ENCODE assay signal across 28 cellular contexts in the genomic region with DNA sequence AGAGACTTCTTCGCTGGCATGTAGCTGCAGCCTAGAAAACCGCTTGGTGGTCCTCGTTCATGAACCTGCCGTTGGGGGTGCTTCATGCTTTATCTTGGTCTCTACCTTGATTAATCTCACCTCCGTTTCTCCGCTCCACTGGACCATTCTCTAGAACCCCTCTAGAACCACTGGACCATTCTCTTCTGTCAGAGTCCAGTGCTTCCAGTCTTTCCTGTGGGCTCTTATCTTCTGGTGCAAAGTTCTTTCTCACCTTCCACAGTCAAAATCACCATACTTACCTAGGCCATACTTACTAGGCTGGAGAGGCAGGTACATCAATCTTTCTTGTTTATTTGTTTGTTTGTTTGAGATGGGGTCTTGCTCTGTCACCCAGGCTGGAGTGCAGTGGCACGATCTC.
DNase-seq lines count a peak whose midpoint lies in the region; ATAC-seq lines count a peak whose summit lies in the region.
"Had no signal": no experiment of that assay in that cellular context is flagged by ENCODE, and none has a peak within 500 bp of the region (broad histone marks: within the 10 kb centered on the region; RNA-seq: fewer than 3 reads in every experiment).

No MANE protein-coding gene starts in this region.

- H3K36me3 Mint-ChIP-seq in activated CD4-positive, alpha-beta memory T cell treated with anti-CD3 and anti-CD28 coated beads for 36 hours: peaks cover 2% of the 10 kb centered on the region
- H3K36me3 Mint-ChIP-seq in activated CD4-positive, alpha-beta memory T cell treated with anti-CD3 and anti-CD28 coated beads, Interleukin-2, amount 10 ng/mL, durations not matched to agents 7 days and 5 days (ENCODE audit: low read depth): peaks cover 20% of the 10 kb centered on the region
- H3K36me3 Mint-ChIP-seq in immature natural killer cell: peaks cover 4 to 12% (median 12%) of the 10 kb centered on the region in 3 donors

- H3K9me3 Mint-ChIP-seq in activated CD4-positive, alpha-beta memory T cell treated with anti-CD3 and anti-CD28 coated beads for 36 hours: peaks cover 2% of the 10 kb centered on the region
- no peaks in the 10 kb centered on the region for H3K9me3 Mint-ChIP-seq in activated CD4-positive, alpha-beta memory T cell treated with anti-CD3 and anti-CD28 coated beads, Interleukin-2, amount 10 ng/mL, durations not matched to agents 7 days and 5 days
- peaks cover 0 to 1% (median 0%) of the 10 kb centered on the region in 6 donors for H3K9me3 Mint-ChIP-seq in immature natural killer cell
- H3K9me3 Mint-ChIP-seq: stimulated activated memory B cell treated with anti-CD40 and anti-IgM and Interleukin-4, amounts not matched to agents 10 μg/mL and 1 μg/mL and 100 μg/mL, for 72 hours had no signal

- H3K27ac Mint-ChIP-seq in activated CD4-positive, alpha-beta memory T cell treated with anti-CD3 and anti-CD28 coated beads for 36 hours: peak overlapping the region; percentile 16
- H3K27ac Mint-ChIP-seq in activated CD4-positive, alpha-beta memory T cell treated with anti-CD3 and anti-CD28 coated beads, Interleukin-2, amount 10 ng/mL, durations not matched to agents 7 days and 5 days: no peak overlapping the region
- peak overlapping the region; percentile 98 to 100 (median 99) for H3K27ac Mint-ChIP-seq in immature natural killer cell
- H3K27ac Mint-ChIP-seq: B cell; stimulated activated memory B cell treated with anti-CD40 and anti-IgM and Interleukin-4, amounts not matched to agents 10 μg/mL and 1 μg/mL and 100 μg/mL, for 72 hours had no signal

- no peak for ATAC-seq in HG02588 (IDR thresholded peaks at IDR 0.05; ENCODE audit: unreplicated experiment)
- ATAC-seq: left lung; sciatic nerve; stimulated activated memory B cell treated with anti-CD40 and anti-IgM and Interleukin-4, amounts not matched to agents 10 μg/mL and 1 μg/mL and 100 μg/mL, for 72 hours had no signal

- H3K27me3 Mint-ChIP-seq in activated CD4-positive, alpha-beta memory T cell treated with anti-CD3 and anti-CD28 coated beads for 36 hours: no peaks in the 10 kb centered on the region
- peaks cover 2% of the 10 kb centered on the region for H3K27me3 Mint-ChIP-seq in activated CD4-positive, alpha-beta memory T cell treated with anti-CD3 and anti-CD28 coated beads, Interleukin-2, amount 10 ng/mL, durations not matched to agents 7 days and 5 days
- peaks cover 0 to 18% (median 17%) of the 10 kb centered on the region in 3 donors for H3K27me3 Mint-ChIP-seq in immature natural killer cell (ENCODE audit: low read depth in 3 of 3)
- H3K27me3 Mint-ChIP-seq: B cell; stimulated activated memory B cell treated with anti-CD40 and anti-IgM and Interleukin-4, amounts not matched to agents 10 μg/mL and 1 μg/mL and 100 μg/mL, for 72 hours had no signal

- peaks cover 74% of the 10 kb centered on the region for H3K4me1 ChIP-seq in BLaER1
- H3K4me1 ChIP-seq: uterus had no signal

- H3K4me3 ChIP-seq in BLaER1: no peak overlapping the region
- H3K4me3 ChIP-seq: left lung, uterus had no signal

- no peak overlapping the region; the same call in 1 of the 2 replicates for H3K27ac ChIP-seq in BLaER1
- peak overlapping the region; percentile 92 for H3K27ac ChIP-seq in KOPT-K1 (ENCODE audit: low read depth, low read length, poor library complexity, severe bottlenecking)
- H3K27ac ChIP-seq: left lung, neutrophil, uterus, WERI-Rb-1 had no signal

- H3K9ac ChIP-seq in BLaER1: no peak overlapping the region

- no peaks in the 10 kb centered on the region for H3K27me3 ChIP-seq in BLaER1
- H3K27me3 ChIP-seq: left lung, neutrophil, uterus had no signal

- H4K20me1 ChIP-seq in BLaER1: no peaks in the 10 kb centered on the region

- peak overlapping the region; percentile 68 for H3K4me2 ChIP-seq in BLaER1

- intact Hi-C loops in activated CD4-positive, alpha-beta memory T cell treated with anti-CD3 and anti-CD28 coated beads for 36 hours (cut with micrococcal nuclease): no loop called here

- no peaks in the 10 kb centered on the region for H3K36me3 ChIP-seq in BLaER1
- no peaks in the 10 kb centered on the region for H3K36me3 ChIP-seq in KOPT-K1 (ENCODE audit: insufficient read depth, low read length)
- H3K36me3 ChIP-seq: left lung, neutrophil, uterus, WERI-Rb-1 had no signal

- POLR2A ChIA-PET in activated CD4-positive, alpha-beta memory T cell treated with anti-CD3 and anti-CD28 coated beads for 36 hours (lab: Charles Lee): no interaction called here
- POLR2A ChIA-PET in activated CD4-positive, alpha-beta memory T cell treated with anti-CD3 and anti-CD28 coated beads, Interleukin-2, amount 10 ng/mL, durations not matched to agents 7 days and 5 days (lab: Charles Lee): no interaction called here

- CTCF ChIA-PET in activated CD4-positive, alpha-beta memory T cell treated with anti-CD3 and anti-CD28 coated beads for 36 hours (lab: Charles Lee): interaction anchor here (1.2 kb wide), 1 partner anchor 17 kb away, joined by 3 read pairs; no protein-coding TSS in a partner anchor
- CTCF ChIA-PET in activated CD4-positive, alpha-beta memory T cell treated with anti-CD3 and anti-CD28 coated beads, Interleukin-2, amount 10 ng/mL, durations not matched to agents 7 days and 5 days (lab: Charles Lee): interaction anchor here (1.1 kb wide), 1 partner anchor 69 kb away, joined by 3 read pairs; no protein-coding TSS in a partner anchor

- H3K9me3 ChIP-seq in BLaER1: no peaks in the 10 kb centered on the region; the same call in 1 of the 2 replicates
- no peaks in the 10 kb centered on the region for H3K9me3 ChIP-seq in KOPT-K1 (ENCODE audit: insufficient read depth, low read length, poor library complexity, severe bottlenecking)
- H3K9me3 ChIP-seq: left lung, neutrophil, uterus had no signal

- peaks cover 78% of the 10 kb centered on the region for H3K4me1 Mint-ChIP-seq in activated CD4-positive, alpha-beta memory T cell treated with anti-CD3 and anti-CD28 coated beads for 36 hours (ENCODE audit: low read depth)
- H3K4me1 Mint-ChIP-seq in activated CD4-positive, alpha-beta memory T cell treated with anti-CD3 and anti-CD28 coated beads, Interleukin-2, amount 10 ng/mL, durations not matched to agents 7 days and 5 days: peaks cover 48% of the 10 kb centered on the region
- H3K4me1 Mint-ChIP-seq in immature natural killer cell: peaks cover 80 to 94% of the 10 kb centered on the region in 2 donors

- DNase-seq in activated CD4-positive, alpha-beta memory T cell treated with anti-CD3 and anti-CD28 coated beads for 36 hours: no peak
- DNase-seq in activated CD4-positive, alpha-beta memory T cell treated with anti-CD3 and anti-CD28 coated beads, Interleukin-2, amount 10 ng/mL, durations not matched to agents 7 days and 5 days: no peak
- DNase-seq in immature natural killer cell (no peak), NCI-H128 (lab: John Stamatoyannopoulos, UW; ENCODE audit: unreplicated experiment) (no peak)
- DNase-seq in stimulated activated naive CD4-positive, alpha-beta T cell (lab: John Stamatoyannopoulos, UW): no peak
- DNase-seq: activated CD4-positive, alpha-beta T cell treated with anti-CD3 and anti-CD28 coated beads, Interleukin-2, amount 50 U/mL, for 48 hours; dermis blood vessel endothelial cell; DMS79; GF-D8; HCEC 1CT; left lung; mesenchymal stem cell; NCI-H1092 treated with DMSO at 0.1 percent for 48 hours; NCI-H1930; NCI-H524 treated with DMSO at 0.1 percent for 48 hours; NK-92 treated with Interleukin-12 subunit alpha and Interleukin-12 subunit beta, amount 100 ng/mL, for 24 hours; SHP77 treated with DMSO at 0.1 percent for 48 hours; stimulated activated CD4-positive, alpha-beta T cell treated with anti-CD3 and anti-CD28 coated beads, Interleukin-4, amount 100 ng/mL, for 24 hours; T1000; uterus; WERI-Rb-1 had no signal

- no peak overlapping the region for H3K4me3 Mint-ChIP-seq in activated CD4-positive, alpha-beta memory T cell treated with anti-CD3 and anti-CD28 coated beads for 36 hours
- no peak overlapping the region for H3K4me3 Mint-ChIP-seq in activated CD4-positive, alpha-beta memory T cell treated with anti-CD3 and anti-CD28 coated beads, Interleukin-2, amount 10 ng/mL, durations not matched to agents 7 days and 5 days
- peak overlapping the region in 4 of 5 donors; percentile 26 to 77 (median 55) for H3K4me3 Mint-ChIP-seq in immature natural killer cell
- H3K4me3 Mint-ChIP-seq: B cell; stimulated activated memory B cell treated with anti-CD40 and anti-IgM and Interleukin-4, amounts not matched to agents 10 μg/mL and 1 μg/mL and 100 μg/mL, for 72 hours had no signal

Comparison
In these comparisons a context has a peak if more than half of its experiments do, and no peak if none do; other contexts are left out.
1. H3K4me3 Mint-ChIP-seq: peak in immature natural killer cell (4 of 5); none in activated CD4-positive, alpha-beta memory T cell treated with anti-CD3 and anti-CD28 coated beads for 36 hours (single experiment) and activated CD4-positive, alpha-beta memory T cell treated with anti-CD3 and anti-CD28 coated beads, Interleukin-2, amount 10 ng/mL, durations not matched to agents 7 days and 5 days (single experiment).